In genomic region chr3:48514431-48515227, GRCh38 we compare ENCODE assay signal across 2 cellular contexts.
A peak's percentile ranks its signal among the peaks of the same experiment; 100 is the strongest.
TF ChIP-seq lines count a peak whose summit lies in the region.

No MANE protein-coding gene starts in this region.

TF ChIP-seq in HepG2, 621 proteins besides CTCF, POLR2A, EP300 and RAD21:
- TF ChIP-seq FOXA1 (IDR thresholded peaks at IDR 0.05) (no peak), FOXA1 (CRISPR knock-in tag; IDR thresholded peaks at IDR 0.05) (no peak), POLR2G (IDR thresholded peaks at IDR 0.05; ENCODE audit: low read depth, low read length) (0 out of 2 replicates have a peak, but pooled peaks have one; percentile 54), ZNF142 (CRISPR knock-in tag; IDR thresholded peaks at IDR 0.05) (no peak), TCF12 (IDR thresholded peaks at IDR 0.05) (no peak), TCF12 (CRISPR knock-in tag; IDR thresholded peaks at IDR 0.05) (no peak), CREM (IDR thresholded peaks at IDR 0.05) (no peak), CREM (CRISPR knock-in tag; IDR thresholded peaks at IDR 0.05) (no peak)

TF ChIP-seq in K562, 482 proteins besides CTCF, POLR2A, EP300 and RAD21:
- TF ChIP-seq ZNF224 (CRISPR knock-in tag; IDR thresholded peaks at IDR 0.05) (no peak), DACH1 (IDR thresholded peaks at IDR 0.05; ENCODE audit: partially characterized antibody) (no peak), MXI1 (IDR thresholded peaks at IDR 0.05; ENCODE audit: low read depth, low read length) (no peak), PKNOX1 (IDR thresholded peaks at IDR 0.05) (peak; percentile 53; the same call in 1 of the 2 replicates), KDM1A (IDR thresholded peaks at IDR 0.05) (0 out of 4 replicates have a peak, but pooled peaks of 1 of the 2 experiments have one; percentile 12), ZNF778 (CRISPR knock-in tag; IDR thresholded peaks at IDR 0.05) (no peak), TFE3 (CRISPR knock-in tag; IDR thresholded peaks at IDR 0.05) (no peak), MEIS2 (IDR thresholded peaks at IDR 0.05; ENCODE audit: partially characterized antibody) (peak; percentile 18), ZNF740 (CRISPR knock-in tag; IDR thresholded peaks at IDR 0.05) (no peak), ZNF740 (tag; IDR thresholded peaks at IDR 0.05) (no peak), TCFL5 (CRISPR knock-in tag; conservative IDR thresholded peaks at IDR 0.05) (no peak), GATAD2A (IDR thresholded peaks at IDR 0.05) (no peak), E2F1 (CRISPR knock-in tag; IDR thresholded peaks at IDR 0.05) (no peak)
